Comparison of ENCODE assay signal across 27 cellular contexts in genomic region chr21:34932233-34932632, GRCh38.
DNase-seq lines count a peak whose midpoint lies in the region; ATAC-seq lines count a peak whose summit lies in the region.
"Had no signal": no experiment of that assay in that cellular context is flagged by ENCODE, and none has a peak within 500 bp of the region (broad histone marks: within the 10 kb centered on the region; RNA-seq: fewer than 3 reads in every experiment).

No MANE protein-coding gene starts in this region.

- H3K4me1 ChIP-seq in CD8-positive, alpha-beta memory T cell (ENCODE audit: insufficient read depth, low read length): peaks cover 65% of the 10 kb centered on the region
- H3K4me1 ChIP-seq: body of pancreas, gastroesophageal sphincter, sigmoid colon, thyroid gland had no signal

- intact Hi-C loops in activated CD4-positive, alpha-beta memory T cell treated with anti-CD3 and anti-CD28 coated beads for 36 hours (cut with micrococcal nuclease): no loop called here

- DNase-seq in activated CD4-positive, alpha-beta memory T cell treated with anti-CD3 and anti-CD28 coated beads for 36 hours: no peak
- no peak for DNase-seq in activated CD4-positive, alpha-beta memory T cell treated with anti-CD3 and anti-CD28 coated beads, Interleukin-2, amount 10 ng/mL, durations not matched to agents 7 days and 5 days
- no peak for DNase-seq in CD8-positive, alpha-beta memory T cell
- no peak for DNase-seq in naive thymus-derived CD8-positive, alpha-beta T cell
- no peak for DNase-seq in activated effector memory CD4-positive, alpha-beta T cell treated with anti-CD3 and anti-CD28 coated beads, Interleukin-2, amount 50 U/mL, for 16 hours
- DNase-seq in stimulated activated CD4-positive, alpha-beta T cell treated with anti-CD3 and anti-CD28 coated beads, Interleukin-4, amount 100 ng/mL, for 1 hour: no peak
- DNase-seq: activated CD4-positive, alpha-beta T cell treated with anti-CD3 and anti-CD28 coated beads, Interleukin-2, amount 50 U/mL, for 1 hour; body of pancreas; Caco-2; cerebellar nuclear complex; dorsolateral prefrontal cortex; mesendoderm; MG63; NCI-H1105 treated with DMSO at 0.1 percent for 48 hours; NCI-H1930; NCI-H524 treated with DMSO at 0.1 percent for 48 hours; NK-92 treated with Interleukin-12 subunit alpha and Interleukin-12 subunit beta, amount 100 ng/mL, for 24 hours; PC-3; psoas muscle; sigmoid colon; stomach; thyroid gland had no signal

- H3K27me3 Mint-ChIP-seq in activated CD4-positive, alpha-beta memory T cell treated with anti-CD3 and anti-CD28 coated beads for 36 hours: no peaks in the 10 kb centered on the region
- no peaks in the 10 kb centered on the region for H3K27me3 Mint-ChIP-seq in activated CD4-positive, alpha-beta memory T cell treated with anti-CD3 and anti-CD28 coated beads, Interleukin-2, amount 10 ng/mL, durations not matched to agents 7 days and 5 days
- H3K27me3 Mint-ChIP-seq in CD8-positive, alpha-beta memory T cell: no peaks in the 10 kb centered on the region
- no peaks in the 10 kb centered on the region for H3K27me3 Mint-ChIP-seq in activated T-helper 17 cell treated with anti-CD3 and anti-CD28 coated beads, Interleukin-2, amount 50 U/mL, for 72 hours
- no peaks in the 10 kb centered on the region for H3K27me3 Mint-ChIP-seq in naive thymus-derived CD8-positive, alpha-beta T cell

- no peaks in the 10 kb centered on the region for H3K27me3 ChIP-seq in CD8-positive, alpha-beta memory T cell (ENCODE audit: insufficient read depth, low read length, poor library complexity, severe bottlenecking)
- H3K27me3 ChIP-seq: body of pancreas, hepatocyte, MG63, sigmoid colon, stomach, thyroid gland had no signal

- H3K27ac ChIP-seq in CD8-positive, alpha-beta memory T cell (ENCODE audit: low read depth, low read length): no peak overlapping the region
- H3K27ac ChIP-seq: body of pancreas, dorsolateral prefrontal cortex, gastroesophageal sphincter, hepatocyte, psoas muscle, sigmoid colon, stomach, thyroid gland had no signal

- no peaks in the 10 kb centered on the region for H3K36me3 Mint-ChIP-seq in activated CD4-positive, alpha-beta memory T cell treated with anti-CD3 and anti-CD28 coated beads for 36 hours
- peaks cover 20% of the 10 kb centered on the region for H3K36me3 Mint-ChIP-seq in activated CD4-positive, alpha-beta memory T cell treated with anti-CD3 and anti-CD28 coated beads, Interleukin-2, amount 10 ng/mL, durations not matched to agents 7 days and 5 days (ENCODE audit: low read depth)
- H3K36me3 Mint-ChIP-seq in CD8-positive, alpha-beta memory T cell: peaks cover 0 to 6% (median 5%) of the 10 kb centered on the region in 3 donors
- no peaks in the 10 kb centered on the region for H3K36me3 Mint-ChIP-seq in activated T-helper 17 cell treated with anti-CD3 and anti-CD28 coated beads, Interleukin-2, amount 50 U/mL, for 72 hours (ENCODE audit: low read depth)
- H3K36me3 Mint-ChIP-seq in naive thymus-derived CD8-positive, alpha-beta T cell: peaks cover 0 to 9% (median 3%) of the 10 kb centered on the region in 3 donors

- CTCF ChIA-PET in activated CD4-positive, alpha-beta memory T cell treated with anti-CD3 and anti-CD28 coated beads for 36 hours (lab: Charles Lee): interaction anchor here (0.6 to 4.7 kb wide), 4 partner anchors 14 to 83 kb away, joined by 3 to 27 read pairs (median 5); no protein-coding TSS in a partner anchor
- CTCF ChIA-PET in activated CD4-positive, alpha-beta memory T cell treated with anti-CD3 and anti-CD28 coated beads, Interleukin-2, amount 10 ng/mL, durations not matched to agents 7 days and 5 days (lab: Charles Lee): interaction anchor here (0.6 to 5.0 kb wide), 6 partner anchors 25 to 125 kb away, joined by 3 to 20 read pairs (median 3); no protein-coding TSS in a partner anchor
- CTCF ChIA-PET in CD8-positive, alpha-beta memory T cell (lab: Charles Lee): interaction anchor here (1.7 kb wide), 1 partner anchor 119 kb away, joined by 7 read pairs; no protein-coding TSS in a partner anchor

- no peak for ATAC-seq in activated T-helper 17 cell treated with anti-CD3 and anti-CD28 coated beads, Interleukin-2, amount 50 U/mL, for 72 hours (replicated peaks)
- no peak for ATAC-seq in naive thymus-derived CD8-positive, alpha-beta T cell
- no peak for ATAC-seq in GM21360 (IDR thresholded peaks at IDR 0.05; ENCODE audit: unreplicated experiment)
- ATAC-seq: body of pancreas, gastroesophageal sphincter, HCT116, PC-3, psoas muscle had no signal

- POLR2A ChIA-PET in activated CD4-positive, alpha-beta memory T cell treated with anti-CD3 and anti-CD28 coated beads for 36 hours (lab: Charles Lee): interaction anchor here (0.7 to 6.8 kb wide), 5 partner anchors 14 to 116 kb away, joined by 3 to 71 read pairs (median 3); no protein-coding TSS in a partner anchor
- POLR2A ChIA-PET in activated CD4-positive, alpha-beta memory T cell treated with anti-CD3 and anti-CD28 coated beads, Interleukin-2, amount 10 ng/mL, durations not matched to agents 7 days and 5 days (lab: Charles Lee): interaction anchor here (0.9 to 6.5 kb wide), 11 partner anchors 14 to 273 kb away, joined by 3 to 84 read pairs (median 13); no protein-coding TSS in a partner anchor
- POLR2A ChIA-PET in CD8-positive, alpha-beta memory T cell (lab: Charles Lee): interaction anchor here (1.1 kb wide), 1 partner anchor 363 kb away, joined by 3 read pairs; no protein-coding TSS in a partner anchor
- POLR2A ChIA-PET in naive thymus-derived CD8-positive, alpha-beta T cell (lab: Charles Lee): interaction anchor here (1.3 kb wide), 1 partner anchor 23 kb away, joined by 4 read pairs; no protein-coding TSS in a partner anchor

- no peak overlapping the region for H3K4me3 ChIP-seq in CD8-positive, alpha-beta memory T cell (ENCODE audit: low read length)
- H3K4me3 ChIP-seq: body of pancreas, dorsolateral prefrontal cortex, gastroesophageal sphincter, hepatocyte, MG63, psoas muscle, sigmoid colon, stomach, thyroid gland had no signal

- H3K36me3 ChIP-seq in CD8-positive, alpha-beta memory T cell (ENCODE audit: insufficient read depth, low read length): no peaks in the 10 kb centered on the region
- H3K36me3 ChIP-seq: gastroesophageal sphincter, MG63, sigmoid colon, stomach, thyroid gland had no signal

- H3K4me1 Mint-ChIP-seq in activated CD4-positive, alpha-beta memory T cell treated with anti-CD3 and anti-CD28 coated beads for 36 hours (ENCODE audit: low read depth): peaks cover 79% of the 10 kb centered on the region
- H3K4me1 Mint-ChIP-seq in activated CD4-positive, alpha-beta memory T cell treated with anti-CD3 and anti-CD28 coated beads, Interleukin-2, amount 10 ng/mL, durations not matched to agents 7 days and 5 days: peaks cover 69% of the 10 kb centered on the region
- peaks cover 76 to 86% (median 83%) of the 10 kb centered on the region in 3 donors for H3K4me1 Mint-ChIP-seq in CD8-positive, alpha-beta memory T cell
- H3K4me1 Mint-ChIP-seq in activated T-helper 17 cell treated with anti-CD3 and anti-CD28 coated beads, Interleukin-2, amount 50 U/mL, for 72 hours: peaks cover 53% of the 10 kb centered on the region
- peaks cover 38 to 82% (median 75%) of the 10 kb centered on the region in 4 donors for H3K4me1 Mint-ChIP-seq in naive thymus-derived CD8-positive, alpha-beta T cell

- no peaks in the 10 kb centered on the region for H3K9me3 ChIP-seq in CD8-positive, alpha-beta memory T cell (ENCODE audit: low read length)
- H3K9me3 ChIP-seq: body of pancreas, Caco-2, gastroesophageal sphincter, MG63, psoas muscle, sigmoid colon, stomach, thyroid gland had no signal

- H3K27ac Mint-ChIP-seq in activated CD4-positive, alpha-beta memory T cell treated with anti-CD3 and anti-CD28 coated beads for 36 hours: peak overlapping the region; percentile 97
- no peak overlapping the region for H3K27ac Mint-ChIP-seq in activated CD4-positive, alpha-beta memory T cell treated with anti-CD3 and anti-CD28 coated beads, Interleukin-2, amount 10 ng/mL, durations not matched to agents 7 days and 5 days
- peak overlapping the region; percentile 84 to 99 (median 98) for H3K27ac Mint-ChIP-seq in CD8-positive, alpha-beta memory T cell
- peak overlapping the region; percentile 89 for H3K27ac Mint-ChIP-seq in activated T-helper 17 cell treated with anti-CD3 and anti-CD28 coated beads, Interleukin-2, amount 50 U/mL, for 72 hours
- peak overlapping the region; percentile 69 to 99 (median 96) for H3K27ac Mint-ChIP-seq in naive thymus-derived CD8-positive, alpha-beta T cell

- H3K9me3 Mint-ChIP-seq in activated CD4-positive, alpha-beta memory T cell treated with anti-CD3 and anti-CD28 coated beads for 36 hours: no peaks in the 10 kb centered on the region
- H3K9me3 Mint-ChIP-seq in activated CD4-positive, alpha-beta memory T cell treated with anti-CD3 and anti-CD28 coated beads, Interleukin-2, amount 10 ng/mL, durations not matched to agents 7 days and 5 days: no peaks in the 10 kb centered on the region
- no peaks in the 10 kb centered on the region for H3K9me3 Mint-ChIP-seq in CD8-positive, alpha-beta memory T cell
- no peaks in the 10 kb centered on the region for H3K9me3 Mint-ChIP-seq in activated T-helper 17 cell treated with anti-CD3 and anti-CD28 coated beads, Interleukin-2, amount 50 U/mL, for 72 hours
- H3K9me3 Mint-ChIP-seq in naive thymus-derived CD8-positive, alpha-beta T cell: peaks cover 0 to 8% (median 0%) of the 10 kb centered on the region in 9 donors

- no peak overlapping the region for H3K4me3 Mint-ChIP-seq in activated CD4-positive, alpha-beta memory T cell treated with anti-CD3 and anti-CD28 coated beads for 36 hours
- no peak overlapping the region for H3K4me3 Mint-ChIP-seq in activated CD4-positive, alpha-beta memory T cell treated with anti-CD3 and anti-CD28 coated beads, Interleukin-2, amount 10 ng/mL, durations not matched to agents 7 days and 5 days
- H3K4me3 Mint-ChIP-seq in CD8-positive, alpha-beta memory T cell: peak overlapping the region; percentile 0 to 86 (median 29)
- peak overlapping the region; percentile 83 for H3K4me3 Mint-ChIP-seq in activated T-helper 17 cell treated with anti-CD3 and anti-CD28 coated beads, Interleukin-2, amount 50 U/mL, for 72 hours
- peak overlapping the region in 8 of 10 donors; percentile 5 to 89 (median 44) for H3K4me3 Mint-ChIP-seq in naive thymus-derived CD8-positive, alpha-beta T cell

Comparison
In these comparisons a context has a peak if more than half of its experiments do, and no peak if none do; other contexts are left out.
1. H3K4me3 Mint-ChIP-seq: peak in CD8-positive, alpha-beta memory T cell (7 of 7), activated T-helper 17 cell treated with anti-CD3 and anti-CD28 coated beads, Interleukin-2, amount 50 U/mL, for 72 hours (single experiment) and naive thymus-derived CD8-positive, alpha-beta T cell (8 of 10); none in activated CD4-positive, alpha-beta memory T cell treated with anti-CD3 and anti-CD28 coated beads for 36 hours (single experiment) and activated CD4-positive, alpha-beta memory T cell treated with anti-CD3 and anti-CD28 coated beads, Interleukin-2, amount 10 ng/mL, durations not matched to agents 7 days and 5 days (single experiment).